Comparison of ENCODE assay signal across 33 cellular contexts in genomic region chr2:199946836-199947235, GRCh38. TPM values are rescaled to one million over a fixed set of nuclear protein-coding genes. Genes with fewer than 3 reads are reported as not detected.
A peak's percentile ranks its signal among the peaks of the same experiment; 100 is the strongest.
DNase-seq lines count a peak whose midpoint lies in the region; ATAC-seq and TF ChIP-seq lines count a peak whose summit lies in the region.
"Had no signal": no experiment of that assay in that cellular context is flagged by ENCODE, and none has a peak within 500 bp of the region (broad histone marks: within the 10 kb centered on the region; RNA-seq: fewer than 3 reads in every experiment).

No MANE protein-coding gene starts in this region.

- intact Hi-C loops in adrenal gland (cut with DNase I), result loop anchor here in 1 of 2 donors (10.0 kb wide), 1 partner anchor 92 kb away; the partner anchor contains the start of gene FTCDNL1
- intact Hi-C loops in sciatic nerve (cut with DNase I), result no loop called here

- DNase-seq in AG08396 (ENCODE audit: low spot score), result peak; percentile 11
- peak; percentile 15 for DNase-seq in COLO829 (ENCODE audit: low spot score)
- DNase-seq in adrenal gland, result no peak
- no peak for DNase-seq in progenitor cell of endocrine pancreas (ENCODE audit: low spot score, unreplicated experiment)
- DNase-seq in sciatic nerve (ENCODE audit: low spot score), result no peak
- DNase-seq in germinal center (ENCODE audit: low spot score), result no peak
- no peak for DNase-seq in Ammon's horn (ENCODE audit: low spot score)
- DNase-seq: activated CD4-positive, alpha-beta memory T cell treated with anti-CD3 and anti-CD28 coated beads for 36 hours; activated naive CD4-positive, alpha-beta T cell treated with anti-CD3 and anti-CD28 coated beads, Interleukin-2, amount 50 U/mL, for 16 hours; amygdala; DND-41; dorsolateral prefrontal cortex; hippocampal formation; left cardiac atrium; MM.1S; NCI-H1105 treated with DMSO at 0.1 percent for 48 hours; NCI-H2029; NCI-H226; NCI-H526 treated with DMSO at 0.1 percent for 48 hours; nephron progenitor cell; pancreas; PC-9; retina; SK-N-SH; stimulated activated CD4-positive, alpha-beta T cell treated with anti-CD3 and anti-CD28 coated beads, Interleukin-2, amount 100 ng/mL, for 48 hours; stimulated activated naive CD8-positive, alpha-beta T cell treated with anti-CD3 and anti-CD28 coated beads, Interleukin-15, amount 100 ng/mL, for 72 hours; uterus had no signal

- peak overlapping the region in 3 of 5 donors; percentile 15 to 53 (median 27) for H3K27ac ChIP-seq in adrenal gland
- H3K27ac ChIP-seq: breast epithelium, esophagus muscularis mucosa, gastroesophageal sphincter, KMS-11, pancreas, PC-9, uterus had no signal

- H3K36me3 ChIP-seq in adrenal gland (replicated peaks in 1 of 2), result peaks cover 0 to 19% of the 10 kb centered on the region in 2 donors
- H3K36me3 ChIP-seq: uterus had no signal

- TF ChIP-seq POLR2A in adrenal gland (IDR thresholded peaks at IDR 0.05), result no peak

- ATAC-seq in sciatic nerve, result no peak
- ATAC-seq: gastroesophageal sphincter; pancreas; stimulated activated naive CD8-positive, alpha-beta T cell treated with anti-CD3 and anti-CD28 coated beads, Interleukin-15, amount 100 ng/mL, for 72 hours; WTC11 had no signal

- no peak overlapping the region for H3K4me3 Mint-ChIP-seq in progenitor cell of endocrine pancreas (ENCODE audit: low read depth)
- H3K4me3 Mint-ChIP-seq: activated CD4-positive, alpha-beta memory T cell treated with anti-CD3 and anti-CD28 coated beads for 36 hours; activated T-helper 1 cell treated with anti-CD3 and anti-CD28 coated beads, Interleukin-12 subunit alpha, Interleukin-12 subunit beta, Interleukin-2, Interleukin-4 antibody, amounts not matched to agents 30 ng/mL and 10 ng/mL and 1 ng/mL, durations not matched to agents 14 hours and 24 hours and 36 hours; nephron progenitor cell; stimulated activated naive CD8-positive, alpha-beta T cell treated with anti-CD3 and anti-CD28 coated beads, Interleukin-15, amount 100 ng/mL, for 72 hours; WTC11 had no signal

- H3K27me3 ChIP-seq in adrenal gland, result no peaks in the 10 kb centered on the region
- H3K27me3 ChIP-seq: breast epithelium, dorsolateral prefrontal cortex, esophagus muscularis mucosa, gastroesophageal sphincter, pancreas, uterus had no signal

- no peak for TF ChIP-seq CTCF in adrenal gland (IDR thresholded peaks at IDR 0.05)
- TF ChIP-seq CTCF in progenitor cell of endocrine pancreas (IDR thresholded peaks at IDR 0.05; ENCODE audit: unreplicated experiment), result no peak

- H3K9me3 Mint-ChIP-seq in progenitor cell of endocrine pancreas (ENCODE audit: low read depth), result no peaks in the 10 kb centered on the region
- H3K9me3 Mint-ChIP-seq: activated CD4-positive, alpha-beta memory T cell treated with anti-CD3 and anti-CD28 coated beads for 36 hours; activated T-helper 1 cell treated with anti-CD3 and anti-CD28 coated beads, Interleukin-12 subunit alpha, Interleukin-12 subunit beta, Interleukin-2, Interleukin-4 antibody, amounts not matched to agents 30 ng/mL and 10 ng/mL and 1 ng/mL, durations not matched to agents 14 hours and 24 hours and 36 hours; nephron progenitor cell; stimulated activated naive CD8-positive, alpha-beta T cell treated with anti-CD3 and anti-CD28 coated beads, Interleukin-15, amount 100 ng/mL, for 72 hours; WTC11 had no signal

- no peak overlapping the region for H3K4me3 ChIP-seq in adrenal gland
- H3K4me3 ChIP-seq: breast epithelium, dorsolateral prefrontal cortex, esophagus muscularis mucosa, gastroesophageal sphincter, pancreas, PC-9, uterus had no signal

- H3K27me3 Mint-ChIP-seq in progenitor cell of endocrine pancreas, result no peaks in the 10 kb centered on the region
- H3K27me3 Mint-ChIP-seq: activated CD4-positive, alpha-beta memory T cell treated with anti-CD3 and anti-CD28 coated beads for 36 hours; stimulated activated naive CD8-positive, alpha-beta T cell treated with anti-CD3 and anti-CD28 coated beads, Interleukin-15, amount 100 ng/mL, for 72 hours had no signal

- H3K9me3 ChIP-seq in adrenal gland (replicated peaks in 1 of 3), result no peaks in the 10 kb centered on the region
- H3K9me3 ChIP-seq: breast epithelium, esophagus muscularis mucosa, gastroesophageal sphincter, pancreas, SK-N-SH, uterus had no signal

- H3K4me1 Mint-ChIP-seq in progenitor cell of endocrine pancreas (ENCODE audit: low read depth), result no peaks in the 10 kb centered on the region
- H3K4me1 Mint-ChIP-seq: nephron progenitor cell, WTC11 had no signal

- peaks cover 22% of the 10 kb centered on the region for H3K36me3 Mint-ChIP-seq in progenitor cell of endocrine pancreas (ENCODE audit: insufficient read depth)

- H3K27ac Mint-ChIP-seq in progenitor cell of endocrine pancreas, result peak overlapping the region; percentile 29
- H3K27ac Mint-ChIP-seq: activated CD4-positive, alpha-beta memory T cell treated with anti-CD3 and anti-CD28 coated beads for 36 hours; activated T-helper 1 cell treated with anti-CD3 and anti-CD28 coated beads, Interleukin-12 subunit alpha, Interleukin-12 subunit beta, Interleukin-2, Interleukin-4 antibody, amounts not matched to agents 30 ng/mL and 10 ng/mL and 1 ng/mL, durations not matched to agents 14 hours and 24 hours and 36 hours; nephron progenitor cell; stimulated activated naive CD8-positive, alpha-beta T cell treated with anti-CD3 and anti-CD28 coated beads, Interleukin-15, amount 100 ng/mL, for 72 hours; WTC11 had no signal

- peaks cover 12 to 48% of the 10 kb centered on the region in 2 donors for H3K4me1 ChIP-seq in adrenal gland (replicated peaks in 1 of 2)
- H3K4me1 ChIP-seq: breast epithelium, esophagus muscularis mucosa, gastroesophageal sphincter, uterus had no signal

RNA-seq across cellular contexts. Expression of gene TYW5, which starts 8.5 kb away (rescaled TPM):
- total RNA-seq in adrenal gland (10 to 100 TPM in 3 of 8 donors, 1 to 10 TPM in 5; 4.6 to 15.2 (median 6.8) TPM), progenitor cell of endocrine pancreas (16.6 and 17.9 TPM in 2 replicates), sciatic nerve (6.9 TPM)
- 10 to 100 TPM in 1 of 3 donors, 1 to 10 TPM in 2; 6.5 to 10.2 (median 8.7) TPM for polyA plus RNA-seq in adrenal gland

RNA-seq across cellular contexts. Expression of gene MAIP1, which starts 8.5 kb away (rescaled TPM):
- total RNA-seq in adrenal gland (10 to 100 TPM; 22.7 to 55.4 (median 30.7) TPM), progenitor cell of endocrine pancreas (18.8 and 20.4 TPM in 2 replicates), sciatic nerve (12.6 TPM)
- 10 to 100 TPM in 1 of 3 donors, 1 to 10 TPM in 2; 6.6 to 23.5 (median 6.8) TPM for polyA plus RNA-seq in adrenal gland

RNA-seq across cellular contexts. Expression of gene C2orf69, which starts 35.7 kb away (rescaled TPM):
- total RNA-seq in adrenal gland (10 to 100 TPM; 13.6 to 26.6 (median 20.0) TPM), progenitor cell of endocrine pancreas (13.6 and 14.3 TPM in 2 replicates), sciatic nerve (11.0 TPM)
- 10 to 100 TPM in 1 of 3 donors, 1 to 10 TPM in 2; 7.8 to 26.8 (median 7.8) TPM for polyA plus RNA-seq in adrenal gland

Comparison
In these comparisons a context has a peak if more than half of its experiments do, and no peak if none do; other contexts are left out.
1. DNase-seq: peak in AG08396 (single experiment) and COLO829 (single experiment); none in adrenal gland (0 of 7), progenitor cell of endocrine pancreas (single experiment), sciatic nerve (single experiment), germinal center (single experiment) and Ammon's horn (single experiment).